In genomic region chr7:73991522-73992103, GRCh38 we compare ENCODE assay signal across 19 cellular contexts. TPM values are rescaled to one million over a fixed set of nuclear protein-coding genes. Genes with fewer than 3 reads are reported as not detected.
A peak's percentile ranks its signal among the peaks of the same experiment; 100 is the strongest.
DNase-seq lines count a peak whose midpoint lies in the region; ATAC-seq and TF ChIP-seq lines count a peak whose summit lies in the region.
"Had no signal": no experiment of that assay in that cellular context is flagged by ENCODE, and none has a peak within 500 bp of the region (broad histone marks: within the 10 kb centered on the region; RNA-seq: fewer than 3 reads in every experiment).

No MANE protein-coding gene starts in this region.

- H3K9ac ChIP-seq in GM23248 (peak overlapping the region; percentile 62), muscle layer of colon (ENCODE audit: low read length) (no peak overlapping the region)

- H3F3A ChIP-seq in GM23248 (ENCODE audit: insufficient read depth) = peaks cover 20% of the 10 kb centered on the region

- in situ Hi-C loops in GM23248 (cut with MboI) (no loop called here), brain microvascular endothelial cell (cut with HindIII; ENCODE audit: low pct_ligation_motif_present, low sequenced_read_pairs) (no loop called here)

- H3K4me1 ChIP-seq in GM23248 (ENCODE audit: insufficient read depth) (peaks cover 21% of the 10 kb centered on the region), ascending aorta (peaks cover 13 to 63% of the 10 kb centered on the region in 2 donors), muscle layer of colon (ENCODE audit: insufficient read depth, low read length) (peaks cover 16% of the 10 kb centered on the region), tibial nerve (peaks cover 0 to 29% (median 2%) of the 10 kb centered on the region in 4 donors)
- H3K4me1 ChIP-seq: BE2C had no signal

- H3K79me2 ChIP-seq in GM23248 (ENCODE audit: insufficient read depth) = no peaks in the 10 kb centered on the region

- no peaks in the 10 kb centered on the region for H3K9me3 ChIP-seq in GM23248 (ENCODE audit: low read depth)
- H3K9me3 ChIP-seq in ascending aorta = peaks cover 0 to 5% of the 10 kb centered on the region in 2 donors
- H3K9me3 ChIP-seq in muscle layer of colon (ENCODE audit: low read length) = peaks cover 8% of the 10 kb centered on the region
- H3K9me3 ChIP-seq in tibial nerve = peaks cover 0 to 18% (median 0%) of the 10 kb centered on the region in 4 donors
- H3K9me3 ChIP-seq: BE2C, thyroid gland had no signal

- no peaks in the 10 kb centered on the region for H3K27me3 ChIP-seq in GM23248 (replicated peaks; ENCODE audit: insufficient read depth)
- no peaks in the 10 kb centered on the region for H3K27me3 ChIP-seq in ascending aorta
- no peaks in the 10 kb centered on the region for H3K27me3 ChIP-seq in muscle layer of colon (ENCODE audit: control insufficient read depth in 1 of 2, insufficient read depth in 2 of 2, low read length in 2 of 2)
- no peaks in the 10 kb centered on the region for H3K27me3 ChIP-seq in tibial nerve
- no peaks in the 10 kb centered on the region for H3K27me3 ChIP-seq in brain microvascular endothelial cell (replicated peaks)
- H3K27me3 ChIP-seq: BE2C, thyroid gland had no signal

- H3K4me2 ChIP-seq in GM23248 (ENCODE audit: unreplicated experiment) = peak overlapping the region; percentile 9
- H3K4me2 ChIP-seq: smooth muscle cell had no signal

- H3K27ac ChIP-seq in GM23248 (peak overlapping the region; percentile 92), ascending aorta (peak overlapping the region; percentile 94), muscle layer of colon (ENCODE audit: low read depth, low read length) (peak overlapping the region; percentile 39), tibial nerve (peak overlapping the region in 3 of 4 donors; percentile 45 to 64 (median 45)), brain microvascular endothelial cell (no peak overlapping the region)
- H3K27ac ChIP-seq: HL-60 had no signal

- DNase-seq in GM23248 (peak; percentile 71), ascending aorta (ENCODE audit: low spot score in 2 of 2) (no peak), tibial nerve (ENCODE audit: low spot score in 2 of 2) (no peak), NCI-H774 (lab: John Stamatoyannopoulos, UW) (no peak), brain microvascular endothelial cell (no peak)
- DNase-seq: activated CD4-positive, alpha-beta T cell treated with anti-CD3 and anti-CD28 coated beads, Interleukin-2, amount 10 ng/mL, durations not matched to agents 7 days and 5 days; activated naive CD4-positive, alpha-beta T cell treated with anti-CD3 and anti-CD28 coated beads for 36 hours; activated T-cell treated with anti-CD3 and anti-CD28 coated beads for 4 hours; BE2C; Calu3; NCI-H2029 treated with DMSO at 0.1 percent for 48 hours; occipital lobe; T-cell had no signal

- TF ChIP-seq POLR2A in tibial nerve (IDR thresholded peaks at IDR 0.05) = no peak

- WGBS in GM23248 (ENCODE audit: low coverage in 1 of 2, low lambda C conversion rate in 2 of 2, missing lambda C conversion rate in 2 of 2), 2 experiments = 68 to 69% methylated on average over 7 of the region's 7 CpGs
- 95 to 97% methylated on average over 7 of the region's 7 CpGs for WGBS in tibial nerve, 2 donors

- ATAC-seq in GM19351 (IDR thresholded peaks at IDR 0.05; ENCODE audit: unreplicated experiment) = no peak
- ATAC-seq: T-cell had no signal

- peak overlapping the region; percentile 54; the same call in 1 of the 2 replicates for H2AFZ ChIP-seq in GM23248

- no peak for TF ChIP-seq EP300 in tibial nerve (IDR thresholded peaks at IDR 0.05)

- H4K20me1 ChIP-seq in GM23248 (ENCODE audit: insufficient read depth) = no peaks in the 10 kb centered on the region

- H3K4me3 ChIP-seq in GM23248 (no peak overlapping the region), ascending aorta (no peak overlapping the region), muscle layer of colon (ENCODE audit: low read depth in 1 of 2, low read length in 2 of 2) (no peak overlapping the region), tibial nerve (no peak overlapping the region), brain microvascular endothelial cell (ENCODE audit: low read depth, low read length) (no peak overlapping the region)
- H3K4me3 ChIP-seq: smooth muscle cell, thyroid gland had no signal

- H3K9me2 ChIP-seq in GM23248 (ENCODE audit: insufficient read depth) = no peaks in the 10 kb centered on the region

- intact Hi-C loops in ascending aorta (cut with DNase I) = loop anchor here (2.0 kb wide), 2 partner anchors 31 to 99 kb away; no protein-coding TSS in a partner anchor

- no peaks in the 10 kb centered on the region for H3K36me3 ChIP-seq in GM23248 (ENCODE audit: low read depth)
- H3K36me3 ChIP-seq in ascending aorta = no peaks in the 10 kb centered on the region
- no peaks in the 10 kb centered on the region for H3K36me3 ChIP-seq in muscle layer of colon (ENCODE audit: insufficient read depth, low read length)
- no peaks in the 10 kb centered on the region for H3K36me3 ChIP-seq in tibial nerve
- H3K36me3 ChIP-seq in brain microvascular endothelial cell (replicated peaks) = no peaks in the 10 kb centered on the region
- H3K36me3 ChIP-seq: BE2C, thyroid gland had no signal

- TF ChIP-seq CTCF in ascending aorta (IDR thresholded peaks at IDR 0.05) (no peak), tibial nerve (IDR thresholded peaks at IDR 0.05) (no peak), brain microvascular endothelial cell (IDR thresholded peaks at IDR 0.05; ENCODE audit: low read depth, low read length, missing control alignments) (no peak)

RNA-seq across cellular contexts. Expression of gene ELN, which starts 36.4 kb away (rescaled TPM):
- 698 and 974 TPM in 2 replicates for total RNA-seq in GM23248 (2014; rRNA removed; shearing (Covaris generic))
- polyA plus RNA-seq in GM23248 (2016; fragmentation: Nextera tagmentation; extraction: Ambion mirVana) = 539 and 568 TPM in 2 replicates
- total RNA-seq in ascending aorta (395 TPM), tibial nerve (100 to 1,000 TPM in 2 of 4 donors, 10 to 100 TPM in 2; 46.5 to 152 (median 108) TPM)
- total RNA-seq: activated CD4-positive, alpha-beta T cell treated with anti-CD3 and anti-CD28 coated beads, Interleukin-2, amount 10 ng/mL, durations not matched to agents 7 days and 5 days; NCI-H460 had no signal
- polyA plus RNA-seq: smooth muscle cell had no signal
